16 cellular contexts compared by ENCODE assay signal in genomic region chr3:128254066-128254590, GRCh38.
DNase-seq lines count a peak whose midpoint lies in the region; ATAC-seq and TF ChIP-seq lines count a peak whose summit lies in the region.
"Had no signal": no experiment of that assay in that cellular context is flagged by ENCODE, and none has a peak within 500 bp of the region (broad histone marks: within the 10 kb centered on the region; RNA-seq: fewer than 3 reads in every experiment).

No MANE protein-coding gene starts in this region.

- peak overlapping the region; percentile 8 for H3K27ac Mint-ChIP-seq in nephron progenitor cell

- H3K4me1 Mint-ChIP-seq in nephron progenitor cell, result peaks cover 19% of the 10 kb centered on the region

- TF ChIP-seq CTCF in nephron progenitor cell (IDR thresholded peaks at IDR 0.05), result no peak
- TF ChIP-seq CTCF in upper lobe of right lung (IDR thresholded peaks at IDR 0.05), result no peak

- peaks cover 8% of the 10 kb centered on the region for H3K36me3 ChIP-seq in upper lobe of right lung

- no peaks in the 10 kb centered on the region for H3K27me3 ChIP-seq in upper lobe of right lung

- no peak overlapping the region for H3K4me3 Mint-ChIP-seq in nephron progenitor cell

- peaks cover 10% of the 10 kb centered on the region for H3K27me3 Mint-ChIP-seq in nephron progenitor cell (ENCODE audit: low read depth, poor library complexity)

- DNase-seq in M059J (ENCODE audit: low read depth) (peak; percentile 9), ecto neural progenitor cell (ENCODE audit: low spot score) (peak; percentile 25), nephron progenitor cell (no peak), upper lobe of right lung (no peak), NCI-H226 (no peak), medulla oblongata (ENCODE audit: extremely low spot score) (no peak)
- DNase-seq: ACHN, AML-193, KBM-7, MV-4-11, NCI-H187 treated with DMSO at 0.1 percent for 48 hours, NCI-H2227 treated with DMSO at 0.1 percent for 48 hours, NCI-H526, PC-9 had no signal

- ATAC-seq in upper lobe of right lung (peak; percentile 10), HG03457 (IDR thresholded peaks at IDR 0.05; ENCODE audit: unreplicated experiment) (no peak)

- no peaks in the 10 kb centered on the region for H3K4me1 ChIP-seq in upper lobe of right lung

- no peak overlapping the region for H3K27ac ChIP-seq in upper lobe of right lung
- H3K27ac ChIP-seq: C4-2B, PC-9 had no signal

- peaks cover 11% of the 10 kb centered on the region for H3K9me3 Mint-ChIP-seq in nephron progenitor cell

- H3K9me3 ChIP-seq in upper lobe of right lung, result no peaks in the 10 kb centered on the region

- H3K4me3 ChIP-seq in upper lobe of right lung, result no peak overlapping the region
- H3K4me3 ChIP-seq: PC-9 had no signal

- H3K36me3 Mint-ChIP-seq in nephron progenitor cell (ENCODE audit: low read depth), result peaks cover 21% of the 10 kb centered on the region

- intact Hi-C loops in upper lobe of right lung (cut with DNase I), result no loop called here

Comparison
In these comparisons a context has a peak if more than half of its experiments do, and no peak if none do; other contexts are left out.
1. DNase-seq: peak in M059J (single experiment) and ecto neural progenitor cell (single experiment); none in nephron progenitor cell (single experiment), upper lobe of right lung (single experiment), NCI-H226 (single experiment) and medulla oblongata (single experiment).